ENCODE assay signal across 18 cellular contexts in genomic region chr7:121077165-121077630, GRCh38.
"Had no signal": no experiment of that assay in that cellular context is flagged by ENCODE, and none has a peak within 500 bp of the region (broad histone marks: within the 10 kb centered on the region; RNA-seq: fewer than 3 reads in every experiment).

No MANE protein-coding gene starts in this region.

- H3K9me3 ChIP-seq: body of pancreas, prostate gland, upper lobe of right lung had no signal

- DNase-seq: activated CD4-positive, alpha-beta T cell treated with anti-CD3 and anti-CD28 coated beads for 1 hour; activated CD4-positive, alpha-beta T cell treated with anti-CD3 and anti-CD28 coated beads, Interleukin-2, amount 50 U/mL, for 4 hours; activated naive CD4-positive, alpha-beta T cell treated with anti-CD3 and anti-CD28 coated beads, Interleukin-2, amount 50 U/mL, for 16 hours; body of pancreas; caudate nucleus; foreskin fibroblast; glutamatergic neuron; hypothalamus; left ventricle myocardium superior; right cardiac atrium; stimulated activated CD4-positive, alpha-beta T cell treated with anti-CD3 and anti-CD28 coated beads, Interleukin-4, amount 100 ng/mL, for 4 hours; stimulated activated CD8-positive, alpha-beta memory T cell treated with anti-CD3 and anti-CD28 coated beads, Interleukin-4, amount 100 ng/mL, for 48 hours; stimulated activated naive CD8-positive, alpha-beta T cell treated with anti-CD3 and anti-CD28 coated beads, Interleukin-15, Interleukin-2, amounts not matched to agents 100 U/mL and 50 U/mL, for 24 hours; T-helper 9 cell; upper lobe of right lung had no signal

- H3K36me3 ChIP-seq: prostate gland, upper lobe of right lung had no signal

- H3K4me3 ChIP-seq: body of pancreas, prostate gland, smooth muscle cell, upper lobe of right lung had no signal

- H3K27ac ChIP-seq: body of pancreas, prostate gland, upper lobe of right lung had no signal

- H3K27me3 ChIP-seq: body of pancreas, upper lobe of right lung had no signal

- H3K4me1 ChIP-seq: body of pancreas, prostate gland, upper lobe of right lung had no signal

- ATAC-seq: body of pancreas; esophagus mucosa; left ventricle myocardium superior; right cardiac atrium; stimulated activated naive CD8-positive, alpha-beta T cell treated with anti-CD3 and anti-CD28 coated beads, Interleukin-15, Interleukin-2, amounts not matched to agents 100 U/mL and 50 U/mL, for 24 hours; upper lobe of right lung had no signal
